Comparison of ENCODE assay signal across 14 cellular contexts in the genomic region with DNA sequence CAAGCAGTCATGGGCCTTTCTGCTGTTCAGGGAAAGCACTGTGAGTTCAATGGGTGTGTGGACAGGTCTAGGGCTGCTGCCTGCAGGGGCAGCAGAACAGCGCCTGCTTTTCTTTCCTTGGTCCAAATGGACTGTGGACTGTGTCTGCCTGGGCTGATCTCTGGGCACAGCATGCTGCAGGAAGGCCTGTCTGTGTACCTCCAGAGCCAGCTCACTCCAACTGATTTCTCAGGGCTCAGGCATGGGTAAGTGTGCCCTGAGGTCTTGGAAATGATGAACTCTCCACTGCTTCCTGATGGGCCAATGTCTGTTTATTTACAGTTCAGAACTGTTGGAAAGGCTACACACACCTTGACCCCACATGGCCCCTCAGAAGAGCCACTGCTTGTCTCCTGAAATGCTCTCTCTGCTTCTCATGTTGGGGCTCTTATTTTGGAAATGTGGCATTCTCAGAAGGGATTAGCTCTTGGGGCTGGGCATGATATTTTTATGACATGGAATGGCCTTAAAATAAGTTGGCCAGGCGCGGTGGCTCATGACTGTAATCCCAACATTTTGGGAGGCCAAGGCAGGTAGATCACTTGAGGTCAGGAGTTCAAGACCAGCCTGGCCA. TPM values are rescaled to one million over a fixed set of nuclear protein-coding genes. Genes with fewer than 3 reads are reported as not detected.
A peak's percentile ranks its signal among the peaks of the same experiment; 100 is the strongest.
DNase-seq lines count a peak whose midpoint lies in the region; ATAC-seq and TF ChIP-seq lines count a peak whose summit lies in the region.
"Had no signal": no experiment of that assay in that cellular context is flagged by ENCODE, and none has a peak within 500 bp of the region (broad histone marks: within the 10 kb centered on the region; RNA-seq: fewer than 3 reads in every experiment).

No MANE protein-coding gene starts in this region.

- H3K4me1 ChIP-seq in left ventricle myocardium inferior (peaks cover 40% of the 10 kb centered on the region), right lobe of liver (peaks cover 0 to 13% (median 2%) of the 10 kb centered on the region in 4 donors), testis (no peaks in the 10 kb centered on the region)

- H3K4me1 Mint-ChIP-seq in WTC11: peaks cover 19% of the 10 kb centered on the region
- H3K4me1 Mint-ChIP-seq in nephron progenitor cell: peaks cover 31% of the 10 kb centered on the region

- DNase-seq in G401 (ENCODE audit: low spot score) (peak; percentile 75), WTC11 (ENCODE audit: low spot score) (no peak), left ventricle myocardium inferior (no peak), right lobe of liver (peak; percentile 48 to 84 (median 73)), HPDE6-E6E7 (ENCODE audit: extremely low spot score) (no peak), testis (no peak), nephron progenitor cell (no peak)
- DNase-seq: MV-4-11, NCI-H1417 treated with DMSO at 0.1 percent for 48 hours, PC-3, SHP77 had no signal

- peak overlapping the region; percentile 40 for H3K27ac Mint-ChIP-seq in WTC11
- no peak overlapping the region for H3K27ac Mint-ChIP-seq in nephron progenitor cell

- H3K27me3 ChIP-seq in left ventricle myocardium inferior (ENCODE audit: low read depth): no peaks in the 10 kb centered on the region
- no peaks in the 10 kb centered on the region for H3K27me3 ChIP-seq in right lobe of liver
- H3K27me3 ChIP-seq in testis: no peaks in the 10 kb centered on the region

- H3K36me3 ChIP-seq in left ventricle myocardium inferior: peaks cover 5% of the 10 kb centered on the region
- H3K36me3 ChIP-seq in right lobe of liver: peaks cover 0 to 4% (median 0%) of the 10 kb centered on the region in 4 donors
- no peaks in the 10 kb centered on the region for H3K36me3 ChIP-seq in testis (ENCODE audit: low read depth, missing control alignments)

- H3K36me3 Mint-ChIP-seq in WTC11 (no peaks in the 10 kb centered on the region), nephron progenitor cell (ENCODE audit: low read depth) (no peaks in the 10 kb centered on the region)

- H3K4me3 ChIP-seq in left ventricle myocardium inferior: no peak overlapping the region
- H3K4me3 ChIP-seq in right lobe of liver: no peak overlapping the region
- H3K4me3 ChIP-seq in testis: no peak overlapping the region
- H3K4me3 ChIP-seq: A549 had no signal

- H3K9me3 ChIP-seq in left ventricle myocardium inferior (replicated peaks) (no peaks in the 10 kb centered on the region), right lobe of liver (no peaks in the 10 kb centered on the region), testis (no peaks in the 10 kb centered on the region)
- H3K9me3 ChIP-seq: A549 had no signal

- H3K4me3 Mint-ChIP-seq in WTC11: no peak overlapping the region
- no peak overlapping the region for H3K4me3 Mint-ChIP-seq in nephron progenitor cell

- H3K9me3 Mint-ChIP-seq in WTC11: no peaks in the 10 kb centered on the region
- no peaks in the 10 kb centered on the region for H3K9me3 Mint-ChIP-seq in nephron progenitor cell

- in situ Hi-C loops in G401 (cut with HindIII; ENCODE audit: low sequenced_read_pairs): no loop called here

- WGBS in right lobe of liver (ENCODE audit: insufficient coverage, low coverage, low lambda C conversion rate, missing lambda C conversion rate): 100% methylated on average over 2 of the region's 3 CpGs
- WGBS in testis, 2 donors: 91 to 92% methylated on average over 3 of the region's 3 CpGs

- H3K27ac ChIP-seq in left ventricle myocardium inferior (replicated peaks) (peak overlapping the region; percentile 72), right lobe of liver (no peak overlapping the region), testis (no peak overlapping the region)
- H3K27ac ChIP-seq: A549, C4-2B had no signal

- POLR2A ChIA-PET in WTC11 (lab: Charles Lee): interaction anchor here (2.8 kb wide), 1 partner anchor 27 kb away, joined by 10 read pairs; a partner anchor contains a TSS

- peak; percentile 34 for ATAC-seq in WTC11
- ATAC-seq in right lobe of liver: peak; percentile 94 to 99 (median 98)
- no peak for ATAC-seq in HG03159 (IDR thresholded peaks at IDR 0.05; ENCODE audit: unreplicated experiment)
- ATAC-seq: PC-3 had no signal

- intact Hi-C loops in left ventricle myocardium inferior (cut with micrococcal nuclease) (no loop called here), right lobe of liver (cut with DNase I) (no loop called here), testis (cut with DNase I; ENCODE audit: low total_unique reads) (no loop called here)

- TF ChIP-seq POLR2A in right lobe of liver (IDR thresholded peaks at IDR 0.05): no peak
- TF ChIP-seq POLR2A in testis (IDR thresholded peaks at IDR 0.05): no peak

- no peaks in the 10 kb centered on the region for H3K27me3 Mint-ChIP-seq in WTC11 (ENCODE audit: low read depth)
- no peaks in the 10 kb centered on the region for H3K27me3 Mint-ChIP-seq in nephron progenitor cell (ENCODE audit: low read depth, poor library complexity)

- CTCF ChIA-PET in WTC11 (lab: Charles Lee): interaction anchor here (1.4 kb wide), 1 partner anchor 83 kb away, joined by 4 read pairs; no protein-coding TSS in a partner anchor

- TF ChIP-seq CTCF in WTC11 (IDR thresholded peaks at IDR 0.05) (no peak), left ventricle myocardium inferior (IDR thresholded peaks at IDR 0.05; ENCODE audit: borderline replicate concordance) (no peak), right lobe of liver (IDR thresholded peaks at IDR 0.05) (peak in 3 of 4 donors; percentile 17 to 38 (median 27)), testis (IDR thresholded peaks at IDR 0.05) (no peak), nephron progenitor cell (IDR thresholded peaks at IDR 0.05) (no peak)

TF ChIP-seq in WTC11, 78 proteins besides CTCF, POLR2A, EP300 and RAD21:
- TF ChIP-seq, protein P1, sequence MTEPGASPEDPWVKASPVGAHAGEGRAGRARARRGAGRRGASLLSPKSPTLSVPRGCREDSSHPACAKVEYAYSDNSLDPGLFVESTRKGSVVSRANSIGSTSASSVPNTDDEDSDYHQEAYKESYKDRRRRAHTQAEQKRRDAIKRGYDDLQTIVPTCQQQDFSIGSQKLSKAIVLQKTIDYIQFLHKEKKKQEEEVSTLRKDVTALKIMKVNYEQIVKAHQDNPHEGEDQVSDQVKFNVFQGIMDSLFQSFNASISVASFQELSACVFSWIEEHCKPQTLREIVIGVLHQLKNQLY (CRISPR knock-in tag; IDR thresholded peaks at IDR 0.05): no peak
- TF ChIP-seq GTF2I (CRISPR knock-in tag; conservative IDR thresholded peaks at IDR 0.05): no peak
- TF ChIP-seq, protein P2, sequence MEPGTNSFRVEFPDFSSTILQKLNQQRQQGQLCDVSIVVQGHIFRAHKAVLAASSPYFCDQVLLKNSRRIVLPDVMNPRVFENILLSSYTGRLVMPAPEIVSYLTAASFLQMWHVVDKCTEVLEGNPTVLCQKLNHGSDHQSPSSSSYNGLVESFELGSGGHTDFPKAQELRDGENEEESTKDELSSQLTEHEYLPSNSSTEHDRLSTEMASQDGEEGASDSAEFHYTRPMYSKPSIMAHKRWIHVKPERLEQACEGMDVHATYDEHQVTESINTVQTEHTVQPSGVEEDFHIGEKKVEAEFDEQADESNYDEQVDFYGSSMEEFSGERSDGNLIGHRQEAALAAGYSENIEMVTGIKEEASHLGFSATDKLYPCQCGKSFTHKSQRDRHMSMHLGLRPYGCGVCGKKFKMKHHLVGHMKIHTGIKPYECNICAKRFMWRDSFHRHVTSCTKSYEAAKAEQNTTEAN (CRISPR knock-in tag; IDR thresholded peaks at IDR 0.05): no peak
TF ChIP-seq in WTC11: peak in this region for 0.

RNA-seq across cellular contexts. Expression of a gene that starts 27.0 kb away (rescaled TPM):
- 0.31 TPM in 1 of 2 replicates, not detected in the other for total RNA-seq in G401 (2014; rRNA removed; shearing (Covaris generic))
- total RNA-seq in WTC11 (2021) (0.34 to 0.50 TPM (median 0.35 TPM) in 3 replicates), left ventricle myocardium inferior (2.0 TPM), right lobe of liver (under 1 TPM; 0.31 to 0.59 (median 0.36) TPM), testis (1 to 10 TPM; 1.5 to 2.3 TPM)
- 1.1 TPM for polyA plus RNA-seq in testis (ENCODE audit: insufficient read depth, low read depth, low replicate concordance)

RNA-seq across cellular contexts. Expression of a gene that starts 48.3 kb away (rescaled TPM):
- 5.3 and 5.4 TPM in 2 replicates for total RNA-seq in G401 (2014; rRNA removed; shearing (Covaris generic))
- total RNA-seq in WTC11 (2021) (3.6 to 4.9 TPM (median 4.4 TPM) in 3 replicates), left ventricle myocardium inferior (20.8 TPM), right lobe of liver (10 to 100 TPM in 1 of 6 experiments, 1 to 10 TPM in 5; 4.7 to 11.1 (median 6.5) TPM), testis (10 to 100 TPM in 1 of 2 donors, 1 to 10 TPM in 1; 9.5 to 11.8 TPM)
- polyA plus RNA-seq in testis (ENCODE audit: insufficient read depth, low read depth, low replicate concordance): 11.9 TPM

Comparison
In these comparisons a context has a peak if more than half of its experiments do, and no peak if none do; other contexts are left out.
1. DNase-seq: peak in G401 (single experiment) and right lobe of liver (3 of 3); none in WTC11 (single experiment), left ventricle myocardium inferior (single experiment), HPDE6-E6E7 (single experiment), testis (single experiment) and nephron progenitor cell (single experiment).
2. CTCF ChIP-seq: peak in right lobe of liver (3 of 4); none in WTC11 (single experiment), left ventricle myocardium inferior (single experiment), testis (0 of 3) and nephron progenitor cell (single experiment).